Comparison of ENCODE assay signal across 19 cellular contexts in the genomic region with DNA sequence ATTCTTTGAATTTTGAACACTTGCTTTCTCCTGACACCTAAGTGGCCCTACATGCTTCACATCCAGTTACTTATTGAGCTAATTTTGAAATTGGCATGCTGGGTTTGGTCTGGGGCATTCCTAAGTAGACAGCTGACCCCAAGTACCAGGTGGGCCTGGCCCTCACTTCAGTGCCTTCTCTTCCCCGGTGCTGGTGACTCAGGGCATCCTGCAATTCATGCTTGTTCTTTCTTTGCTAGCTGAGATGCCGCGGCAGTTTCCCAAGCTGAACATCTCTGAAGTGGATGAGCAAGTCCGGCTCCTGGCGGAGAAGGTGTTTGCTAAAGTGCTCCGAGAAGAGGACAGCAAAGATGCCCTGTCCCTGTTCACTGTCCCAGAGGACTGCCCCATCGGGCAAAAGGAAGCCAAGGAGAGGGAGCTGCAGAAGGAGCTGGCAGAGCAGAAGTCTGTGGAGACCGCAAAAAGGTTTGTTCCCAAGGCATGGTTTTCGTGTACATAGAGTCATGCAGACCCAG.
"Had no signal": no experiment of that assay in that cellular context is flagged by ENCODE, and none has a peak within 500 bp of the region (broad histone marks: within the 10 kb centered on the region; RNA-seq: fewer than 3 reads in every experiment).

No MANE protein-coding gene starts in this region.

- H3K36me3 Mint-ChIP-seq: brain had no signal

- FAIRE-seq: islet of Langerhans had no signal

- H3K27ac ChIP-seq: foreskin keratinocyte, lower lobe of right lung, stomach, testis had no signal

- ATAC-seq: activated naive CD8-positive, alpha-beta T cell treated with anti-CD3 and anti-CD28 coated beads, Interleukin-2, amount 50 U/mL, for 24 hours; activated T-cell treated with anti-CD3 and anti-CD28 coated beads, Interleukin-2, amount 50 U/mL, for 4 hours; foreskin keratinocyte; lower lobe of right lung had no signal

- H3K9me3 Mint-ChIP-seq: activated naive CD4-positive, alpha-beta T cell treated with anti-CD3 and anti-CD28 coated beads, Interleukin-2, amount 10 ng/mL, durations not matched to agents 7 days and 5 days; activated naive CD8-positive, alpha-beta T cell treated with anti-CD3 and anti-CD28 coated beads, Interleukin-2, amount 50 U/mL, for 24 hours; activated T-cell treated with anti-CD3 and anti-CD28 coated beads, Interleukin-2, amount 50 U/mL, for 4 hours; brain; nephron progenitor cell; type B pancreatic cell had no signal

- H3K4me3 ChIP-seq: lower lobe of right lung, stomach, testis had no signal

- DNase-seq: activated CD4-positive, alpha-beta T cell treated with anti-CD3 and anti-CD28 coated beads for 1 hour; activated CD4-positive, alpha-beta T cell treated with anti-CD3 and anti-CD28 coated beads, Interleukin-2, amount 50 U/mL, for 48 hours; activated effector memory CD4-positive, alpha-beta T cell treated with Interleukin-2 at 50 U/mL for 16 hours; activated naive CD4-positive, alpha-beta T cell treated with anti-CD3 and anti-CD28 coated beads, Interleukin-2, amount 10 ng/mL, durations not matched to agents 7 days and 5 days; activated naive CD8-positive, alpha-beta T cell treated with anti-CD3 and anti-CD28 coated beads, Interleukin-2, amount 50 U/mL, for 24 hours; activated T-cell treated with anti-CD3 and anti-CD28 coated beads, Interleukin-2, amount 50 U/mL, for 4 hours; anterior cingulate cortex; caudate nucleus; foreskin keratinocyte; hippocampal formation; lower lobe of right lung; nephron progenitor cell; occipital lobe; stimulated activated CD4-positive, alpha-beta T cell treated with anti-CD3 and anti-CD28 coated beads, Interleukin-2, amount 100 ng/mL, for 24 hours; stomach had no signal

- H3K27me3 ChIP-seq: foreskin keratinocyte, stomach, testis had no signal

- H3K4me3 Mint-ChIP-seq: activated naive CD4-positive, alpha-beta T cell treated with anti-CD3 and anti-CD28 coated beads, Interleukin-2, amount 10 ng/mL, durations not matched to agents 7 days and 5 days; activated naive CD8-positive, alpha-beta T cell treated with anti-CD3 and anti-CD28 coated beads, Interleukin-2, amount 50 U/mL, for 24 hours; activated T-cell treated with anti-CD3 and anti-CD28 coated beads, Interleukin-2, amount 50 U/mL, for 4 hours; brain; nephron progenitor cell; type B pancreatic cell had no signal

- H3K9me3 ChIP-seq: lower lobe of right lung, stomach, testis had no signal

- H3K27me3 Mint-ChIP-seq: activated naive CD4-positive, alpha-beta T cell treated with anti-CD3 and anti-CD28 coated beads, Interleukin-2, amount 10 ng/mL, durations not matched to agents 7 days and 5 days; activated naive CD8-positive, alpha-beta T cell treated with anti-CD3 and anti-CD28 coated beads, Interleukin-2, amount 50 U/mL, for 24 hours; type B pancreatic cell had no signal

- H3K27ac Mint-ChIP-seq: brain, type B pancreatic cell had no signal
